1 cellular context compared by ENCODE assay signal in the genomic region with DNA sequence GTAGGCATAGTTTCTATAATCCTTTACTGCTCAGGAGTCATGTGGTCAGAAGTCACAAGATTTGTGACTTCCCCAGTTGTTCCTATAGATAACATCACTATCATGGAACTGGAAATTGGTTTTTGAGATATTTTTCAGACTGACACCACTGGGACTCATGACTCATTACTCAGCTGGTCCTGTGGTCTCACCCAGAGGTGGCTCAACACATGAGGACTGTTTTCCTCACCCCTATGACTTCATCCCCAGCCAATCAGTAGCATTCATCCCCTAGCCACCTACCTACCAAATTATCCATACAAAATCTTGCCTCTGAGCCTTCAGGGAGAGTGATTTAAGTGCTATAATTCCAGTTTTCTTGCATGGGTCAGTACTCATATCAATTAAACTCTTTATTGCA.
TF ChIP-seq lines count a peak whose summit lies in the region.

No MANE protein-coding gene starts in this region.

TF ChIP-seq in WTC11, 78 proteins besides CTCF, POLR2A, EP300 and RAD21 (continued from another document):
- TF ChIP-seq, protein P1, sequence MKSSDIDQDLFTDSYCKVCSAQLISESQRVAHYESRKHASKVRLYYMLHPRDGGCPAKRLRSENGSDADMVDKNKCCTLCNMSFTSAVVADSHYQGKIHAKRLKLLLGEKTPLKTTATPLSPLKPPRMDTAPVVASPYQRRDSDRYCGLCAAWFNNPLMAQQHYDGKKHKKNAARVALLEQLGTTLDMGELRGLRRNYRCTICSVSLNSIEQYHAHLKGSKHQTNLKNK (CRISPR knock-in tag; IDR thresholded peaks at IDR 0.05): no peak
- no peak for TF ChIP-seq NFYB (CRISPR knock-in tag; conservative IDR thresholded peaks at IDR 0.05; ENCODE audit: low read depth)
- no peak for TF ChIP-seq ZNF396 (CRISPR knock-in tag; IDR thresholded peaks at IDR 0.05; ENCODE audit: borderline replicate concordance)
- TF ChIP-seq ZNF416 (CRISPR knock-in tag; IDR thresholded peaks at IDR 0.05): no peak
- no peak for TF ChIP-seq IRF2 (CRISPR knock-in tag; IDR thresholded peaks at IDR 0.05; ENCODE audit: borderline replicate concordance, low read depth)
- TF ChIP-seq NR2C2 (CRISPR knock-in tag; IDR thresholded peaks at IDR 0.05): no peak
- TF ChIP-seq, protein P2, sequence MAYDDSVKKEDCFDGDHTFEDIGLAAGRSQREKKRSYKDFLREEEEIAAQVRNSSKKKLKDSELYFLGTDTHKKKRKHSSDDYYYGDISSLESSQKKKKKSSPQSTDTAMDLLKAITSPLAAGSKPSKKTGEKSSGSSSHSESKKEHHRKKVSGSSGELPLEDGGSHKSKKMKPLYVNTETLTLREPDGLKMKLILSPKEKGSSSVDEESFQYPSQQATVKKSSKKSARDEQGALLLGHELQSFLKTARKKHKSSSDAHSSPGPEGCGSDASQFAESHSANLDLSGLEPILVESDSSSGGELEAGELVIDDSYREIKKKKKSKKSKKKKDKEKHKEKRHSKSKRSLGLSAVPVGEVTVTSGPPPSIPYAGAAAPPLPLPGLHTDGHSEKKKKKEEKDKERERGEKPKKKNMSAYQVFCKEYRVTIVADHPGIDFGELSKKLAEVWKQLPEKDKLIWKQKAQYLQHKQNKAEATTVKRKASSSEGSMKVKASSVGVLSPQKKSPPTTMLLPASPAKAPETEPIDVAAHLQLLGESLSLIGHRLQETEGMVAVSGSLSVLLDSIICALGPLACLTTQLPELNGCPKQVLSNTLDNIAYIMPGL (CRISPR knock-in tag; IDR thresholded peaks at IDR 0.05): no peak
TF ChIP-seq in WTC11: peak in this region for 0.
